Comparison of ENCODE assay signal across 15 cellular contexts in genomic region chr2:71102981-71103681, GRCh38. TPM values are rescaled to one million over a fixed set of nuclear protein-coding genes. Genes with fewer than 3 reads are reported as not detected.
DNase-seq lines count a peak whose midpoint lies in the region; ATAC-seq and TF ChIP-seq lines count a peak whose summit lies in the region.
"Had no signal": no experiment of that assay in that cellular context is flagged by ENCODE, and none has a peak within 500 bp of the region (broad histone marks: within the 10 kb centered on the region; RNA-seq: fewer than 3 reads in every experiment).

No MANE protein-coding gene starts in this region.

- no peak overlapping the region for H3K4me3 ChIP-seq in H7 (ENCODE audit: insufficient read depth, low read depth, low read length)
- no peak overlapping the region for H3K4me3 ChIP-seq in Karpas-422 (ENCODE audit: low read length)
- H3K4me3 ChIP-seq in endodermal cell (ENCODE audit: low read length): peak overlapping the region; percentile 32
- H3K4me3 ChIP-seq: GM12878 had no signal

- H3K27me3 Mint-ChIP-seq in endodermal cell (ENCODE audit: insufficient read depth): no peaks in the 10 kb centered on the region

- peaks cover 20% of the 10 kb centered on the region for H3K4me1 Mint-ChIP-seq in endodermal cell

- H3K9me3 Mint-ChIP-seq in endodermal cell: peaks cover 11% of the 10 kb centered on the region

- H3K27ac ChIP-seq in Karpas-422 (ENCODE audit: low read length) (no peak overlapping the region), endodermal cell (ENCODE audit: low read depth, low read length) (no peak overlapping the region)

- H3K4me2 ChIP-seq in Karpas-422 (ENCODE audit: low read depth, low read length, poor library complexity, severe bottlenecking): no peak overlapping the region

- no peaks in the 10 kb centered on the region for H3K9me3 ChIP-seq in Karpas-422 (ENCODE audit: low read length)
- H3K9me3 ChIP-seq in endodermal cell (ENCODE audit: control insufficient read depth, low read length): peaks cover 46% of the 10 kb centered on the region
- H3K9me3 ChIP-seq: Caco-2 had no signal

- no peaks in the 10 kb centered on the region for H4K20me1 ChIP-seq in Karpas-422 (ENCODE audit: insufficient read depth, low read depth, low read length)

- H3K9me2 ChIP-seq in Karpas-422 (replicated peaks; ENCODE audit: insufficient read depth, low read length): no peaks in the 10 kb centered on the region

- H3K4me1 ChIP-seq in Karpas-422 (ENCODE audit: low read length) (peaks cover 10% of the 10 kb centered on the region), endodermal cell (ENCODE audit: control insufficient read depth, insufficient read depth, low read length) (no peaks in the 10 kb centered on the region)

- WGBS in endodermal cell (ENCODE audit: insufficient coverage in 1 of 2, insufficient read length in 1 of 2), 2 experiments: 58 to 72% methylated on average over 3 to 6 of the region's 6 CpGs

- H3K9ac ChIP-seq in Karpas-422 (ENCODE audit: low read length) (no peak overlapping the region), endodermal cell (ENCODE audit: extremely low read depth, low read length, poor library complexity, severe bottlenecking) (peak overlapping the region; percentile 45)

- H3K27ac Mint-ChIP-seq in endodermal cell: peak overlapping the region; percentile 88
- H3K27ac Mint-ChIP-seq: CD14-positive monocyte had no signal

- no peak for TF ChIP-seq CTCF in endodermal cell (conservative IDR thresholded peaks at IDR 0.05)

- H3K36me3 ChIP-seq in H7 (replicated peaks; ENCODE audit: control insufficient read depth, insufficient read depth, low read length) (no peaks in the 10 kb centered on the region), Karpas-422 (ENCODE audit: insufficient read depth, low read length) (no peaks in the 10 kb centered on the region), endodermal cell (ENCODE audit: control insufficient read depth, insufficient read depth, low read length) (no peaks in the 10 kb centered on the region)

- 0 out of 2 replicates have a peak overlapping the region, but pooled peaks have one; percentile 2 for H2AFZ ChIP-seq in Karpas-422 (ENCODE audit: low read length)

- ATAC-seq in GM18907 (IDR thresholded peaks at IDR 0.05; ENCODE audit: unreplicated experiment): no peak
- ATAC-seq: GM12878 had no signal

- H3K36me3 Mint-ChIP-seq in endodermal cell (ENCODE audit: low read depth): peaks cover 1% of the 10 kb centered on the region

- no peaks in the 10 kb centered on the region for H3K27me3 ChIP-seq in H7 (ENCODE audit: control insufficient read depth, insufficient read depth, low read length)
- H3K27me3 ChIP-seq in Karpas-422 (ENCODE audit: low read length): no peaks in the 10 kb centered on the region
- H3K27me3 ChIP-seq in endodermal cell (ENCODE audit: control insufficient read depth, insufficient read depth, low read length, poor library complexity, severe bottlenecking): no peaks in the 10 kb centered on the region

- no peaks in the 10 kb centered on the region for H3K79me2 ChIP-seq in Karpas-422 (ENCODE audit: low read length)

- DNase-seq in H7: peak; percentile 59
- DNase-seq in Karpas-422: no peak
- peak; percentile 90 for DNase-seq in endodermal cell
- peak; percentile 60 for DNase-seq in iPS-NIHi11 (ENCODE audit: low spot score)
- no peak for DNase-seq in SHP77 treated with DMSO at 0.1 percent for 48 hours (lab: John Stamatoyannopoulos, UW)
- DNase-seq in occipital lobe (lab: John Stamatoyannopoulos, UW): no peak
- no peak for DNase-seq in NCI-H1436 (lab: John Stamatoyannopoulos, UW)
- DNase-seq: DMS53; NCI-H2029 treated with DMSO at 0.1 percent for 48 hours; NCI-H524; NK-92 treated with Interleukin-12 subunit alpha and Interleukin-12 subunit beta, amount 100 ng/mL, for 24 hours had no signal

- no peak overlapping the region for H3K4me3 Mint-ChIP-seq in endodermal cell
- H3K4me3 Mint-ChIP-seq: CD14-positive monocyte had no signal

RNA-seq across cellular contexts. Expression of gene MCEE, which starts 26.9 kb away (rescaled TPM):
- 11.2 and 18.4 TPM in 2 replicates for total RNA-seq in H7 (2014; rRNA removed; shearing (Covaris generic))
- total RNA-seq in Karpas-422 (2014; rRNA removed; shearing (Covaris generic); ENCODE audit: low replicate concordance): 22.3 and 27.9 TPM in 2 replicates
- total RNA-seq in endodermal cell (10 to 100 TPM; 10.9 to 17.6 TPM), occipital lobe (10.3 TPM)
- polyA plus RNA-seq in endodermal cell (2013, experiment 1 of 2): 12.1 TPM
- polyA plus RNA-seq in endodermal cell (2013, experiment 2 of 2): 13.8 TPM

RNA-seq across cellular contexts. Expression of gene MPHOSPH10, which starts 27.3 kb away (rescaled TPM):
- total RNA-seq in H7 (2014; rRNA removed; shearing (Covaris generic)): 12.5 and 17.9 TPM in 2 replicates
- total RNA-seq in Karpas-422 (2014; rRNA removed; shearing (Covaris generic); ENCODE audit: low replicate concordance): 24.4 and 26.8 TPM in 2 replicates
- 10 to 100 TPM; 30.2 to 35.8 TPM for total RNA-seq in endodermal cell
- polyA plus RNA-seq in endodermal cell (2013, experiment 1 of 2): 26.5 TPM
- 29.4 TPM for polyA plus RNA-seq in endodermal cell (2013, experiment 2 of 2)
- 28.9 TPM for total RNA-seq in occipital lobe

RNA-seq across cellular contexts. Expression of gene NAGK, which starts 34.7 kb away (rescaled TPM):
- 40.9 and 51.7 TPM in 2 replicates for total RNA-seq in H7 (2014; rRNA removed; shearing (Covaris generic))
- 38.2 and 57.3 TPM in 2 replicates for total RNA-seq in Karpas-422 (2014; rRNA removed; shearing (Covaris generic); ENCODE audit: low replicate concordance)
- 10 to 100 TPM; 72.6 to 80.8 TPM for total RNA-seq in endodermal cell
- polyA plus RNA-seq in endodermal cell (2013, experiment 1 of 2): 62.0 TPM
- 52.2 TPM for polyA plus RNA-seq in endodermal cell (2013, experiment 2 of 2)
- 34.0 TPM for total RNA-seq in occipital lobe

Comparison
In these comparisons a context has a peak if more than half of its experiments do, and no peak if none do; other contexts are left out.
1. DNase-seq: peak in H7 (single experiment), endodermal cell (single experiment) and iPS-NIHi11 (single experiment); none in Karpas-422 (single experiment), SHP77 treated with DMSO at 0.1 percent for 48 hours (single experiment), occipital lobe (single experiment) and NCI-H1436 (single experiment).